14 cellular contexts compared by ENCODE assay signal in genomic region chr5:170483701-170484458, GRCh38. TPM values are rescaled to one million over a fixed set of nuclear protein-coding genes. Genes with fewer than 3 reads are reported as not detected.
DNase-seq lines count a peak whose midpoint lies in the region; ATAC-seq, FAIRE-seq and TF ChIP-seq lines count a peak whose summit lies in the region.
"Had no signal": no experiment of that assay in that cellular context is flagged by ENCODE, and none has a peak within 500 bp of the region (broad histone marks: within the 10 kb centered on the region; RNA-seq: fewer than 3 reads in every experiment).

No MANE protein-coding gene starts in this region.

- H3K9ac ChIP-seq in K562 (ENCODE audit: insufficient read depth in 1 of 2, low read depth in 2 of 2, low read length in 2 of 2) = no peak overlapping the region
- no peak overlapping the region for H3K9ac ChIP-seq in mesenchymal stem cell (ENCODE audit: low read length)

- H3K9me1 ChIP-seq in K562 (ENCODE audit: control insufficient read depth, insufficient read depth, low read length) = no peaks in the 10 kb centered on the region

- H3K4me3 ChIP-seq in K562 = no peak overlapping the region
- no peak overlapping the region for H3K4me3 ChIP-seq in mesenchymal stem cell (ENCODE audit: insufficient read depth in 1 of 2, low read depth in 1 of 2, low read length in 2 of 2)
- H3K4me3 ChIP-seq: HAP-1 had no signal

- peaks cover 3% of the 10 kb centered on the region; the same call in 1 of the 2 replicates for H4K20me1 ChIP-seq in K562 (replicated peaks; ENCODE audit: control insufficient read depth, insufficient read depth, low read length)

- H2AFZ ChIP-seq in K562 (ENCODE audit: low read depth, low read length) (no peak overlapping the region), mesenchymal stem cell (ENCODE audit: low read depth, low read length) (no peak overlapping the region)

- H2BK12ac ChIP-seq in mesenchymal stem cell (ENCODE audit: low read length in 2 of 2) = no peak overlapping the region

- ATAC-seq in K562 (no peak), GM21737 (IDR thresholded peaks at IDR 0.05; ENCODE audit: unreplicated experiment) (no peak)
- ATAC-seq: naive thymus-derived CD8-positive, alpha-beta T cell had no signal

- TF ChIP-seq POLR2A in K562 (conservative IDR thresholded peaks at IDR 0.05) (no peak), H54 (IDR thresholded peaks at IDR 0.05; ENCODE audit: low read depth, low read length) (no peak)

- intact Hi-C loops in K562 (cut with micrococcal nuclease) = no loop called here

- in situ Hi-C loops in K562 (cut with MboI) = no loop called here

- H3K4me2 ChIP-seq in K562 (ENCODE audit: insufficient read depth, low read length) (no peak overlapping the region), mesenchymal stem cell (ENCODE audit: low read length, poor library complexity, severe bottlenecking) (no peak overlapping the region)

- H3K4ac ChIP-seq in mesenchymal stem cell (ENCODE audit: low read depth in 1 of 2, low read length in 2 of 2) = no peak overlapping the region

- TF ChIP-seq CTCF in K562 (IDR thresholded peaks at IDR 0.05 in 2 of 3, conservative IDR thresholded peaks at IDR 0.05 in 1 of 3; ENCODE audit: insufficient read depth in 2 of 3, low read depth in 1 of 3, low read length in 3 of 3) = no peak

- H3K4me1 ChIP-seq in K562 (replicated peaks in 1 of 2; ENCODE audit: control insufficient read depth in 2 of 2, insufficient read depth in 2 of 2, low read length in 2 of 2) = no peaks in the 10 kb centered on the region
- H3K4me1 ChIP-seq in mesenchymal stem cell (ENCODE audit: control insufficient read depth, insufficient read depth, low read depth, low read length) = peaks cover 20% of the 10 kb centered on the region
- H3K4me1 ChIP-seq: HAP-1 had no signal

- no peak overlapping the region for H3K14ac ChIP-seq in mesenchymal stem cell (ENCODE audit: low read length in 2 of 2)

- H3K23ac ChIP-seq in mesenchymal stem cell (ENCODE audit: low read length in 2 of 2) = no peak overlapping the region

- H3K27ac ChIP-seq in K562 (ENCODE audit: extremely low read depth, low read depth, low read length) (no peak overlapping the region), mesenchymal stem cell (ENCODE audit: low read length, poor library complexity, severe bottlenecking) (no peak overlapping the region)

- no peak overlapping the region for H2BK15ac ChIP-seq in mesenchymal stem cell (ENCODE audit: low read depth, poor library complexity, severe bottlenecking)

- H2BK120ac ChIP-seq in mesenchymal stem cell (ENCODE audit: low read depth, low read length) = no peak overlapping the region

- TF ChIP-seq RAD21 in K562 (CRISPR knock-in tag; conservative IDR thresholded peaks at IDR 0.05 in 1 of 2, IDR thresholded peaks at IDR 0.05 in 1 of 2) = no peak

- no peak overlapping the region for H4K91ac ChIP-seq in mesenchymal stem cell (ENCODE audit: low read length)

- H3K79me1 ChIP-seq in mesenchymal stem cell (replicated peaks; ENCODE audit: low read length, poor library complexity, severe bottlenecking) = no peaks in the 10 kb centered on the region

- no peak overlapping the region for H2AK5ac ChIP-seq in mesenchymal stem cell (ENCODE audit: low read length, severe bottlenecking)

- H2BK5ac ChIP-seq in mesenchymal stem cell (ENCODE audit: low read depth, low read length, poor library complexity, severe bottlenecking) = no peak overlapping the region

- H3K9me3 ChIP-seq in K562 (replicated peaks; ENCODE audit: control insufficient read depth, insufficient read depth, low read depth, low read length) = no peaks in the 10 kb centered on the region
- no peaks in the 10 kb centered on the region for H3K9me3 ChIP-seq in mesenchymal stem cell (ENCODE audit: control insufficient read depth, low read length)
- H3K9me3 ChIP-seq: HAP-1 had no signal

- no peak overlapping the region for H4K8ac ChIP-seq in mesenchymal stem cell (ENCODE audit: low read length)

- H3K27me3 ChIP-seq in K562 (ENCODE audit: control insufficient read depth in 2 of 2, insufficient read depth in 2 of 2, low read length in 2 of 2) (peaks cover 0 to 13% of the 10 kb centered on the region in 2 experiments; a peak in 3 of 5 replicates), mesenchymal stem cell (ENCODE audit: control insufficient read depth in 1 of 2, insufficient read depth in 1 of 2, low read length in 2 of 2) (no peaks in the 10 kb centered on the region)

- 1% methylated on average over 19 of the region's 19 CpGs for WGBS in K562 (ENCODE audit: insufficient coverage, low coverage, missing lambda C conversion rate)
- WGBS in mesenchymal stem cell = 69% methylated on average over 19 of the region's 19 CpGs

- TF ChIP-seq EP300 in K562 (IDR thresholded peaks at IDR 0.05; ENCODE audit: low read length) = no peak

- H3K79me2 ChIP-seq in K562 (ENCODE audit: control insufficient read depth, insufficient read depth, low read length) = no peaks in the 10 kb centered on the region

- DNase-seq in NCI-H2171 treated with DMSO at 0.1 percent for 48 hours (lab: John Stamatoyannopoulos, UW) (peak; percentile 1), NCI-H2171 (lab: John Stamatoyannopoulos, UW) (no peak), M059J (ENCODE audit: low read depth) (peak; percentile 92), K562 (ENCODE audit: extremely low read depth in 1 of 4, low spot score in 3 of 4) (no peak), mesenchymal stem cell (peak; percentile 14), H54 (ENCODE audit: insufficient read length, low spot score) (no peak)
- no peak for DNase-seq in stimulated activated naive CD4-positive, alpha-beta T cell (lab: John Stamatoyannopoulos, UW)
- DNase-seq: hippocampal formation; naive thymus-derived CD8-positive, alpha-beta T cell; NCI-H446 treated with DMSO at 0.1 percent for 48 hours; T-helper 9 cell had no signal

- POLR2A ChIA-PET in K562 (lab: Yijun Ruan, JAX) = interaction anchor here (0.6 kb wide), 1 partner anchor 37 kb away, joined by 3 read pairs; no protein-coding TSS in a partner anchor

- CTCF ChIA-PET in K562 (lab: Yijun Ruan, JAX; ENCODE audit: low intra/inter-chr PET ratio) = no interaction called here

- no peak for FAIRE-seq in K562 (lab: Jason Lieb, UNC)
- FAIRE-seq in H54 (lab: Jason Lieb, UNC) = no peak

- H3K18ac ChIP-seq in mesenchymal stem cell (ENCODE audit: low read depth in 1 of 2, low read length in 2 of 2) = no peak overlapping the region

- H3K36me3 ChIP-seq in K562 (ENCODE audit: control insufficient read depth, insufficient read depth, low read length) (no peaks in the 10 kb centered on the region), mesenchymal stem cell (ENCODE audit: control insufficient read depth in 1 of 2, insufficient read depth in 2 of 2, low read depth in 1 of 2, low read length in 2 of 2) (no peaks in the 10 kb centered on the region)
- H3K36me3 ChIP-seq: HAP-1 had no signal

- BruUV-seq in K562 (replicated peaks; lab: Mats Ljungman, UMichigan) = no TSS peak

TF ChIP-seq in K562, 482 proteins besides CTCF, POLR2A, EP300 and RAD21 (continues in another document):
- no peak for TF ChIP-seq ZNF57 (CRISPR knock-in tag; IDR thresholded peaks at IDR 0.05)
- TF ChIP-seq BHLHE40 (IDR thresholded peaks at IDR 0.05; ENCODE audit: low read length) = peak; percentile 55; the same call in 1 of the 2 replicates
- no peak for TF ChIP-seq ZNF174 (CRISPR knock-in tag; IDR thresholded peaks at IDR 0.05)
- peak; percentile 39; the same call in 1 of the 2 replicates for TF ChIP-seq USF2 (CRISPR knock-in tag; IDR thresholded peaks at IDR 0.05)
- TF ChIP-seq E2F6 (IDR thresholded peaks at IDR 0.05; ENCODE audit: borderline replicate concordance in 1 of 2, extremely low read depth in 1 of 2, insufficient read depth in 1 of 2, insufficient read length in 1 of 2, low read depth in 1 of 2, low read length in 1 of 2, poor library complexity in 1 of 2, severe bottlenecking in 1 of 2) = peak in 1 of 2 experiments; percentile 22
- TF ChIP-seq ZFP30 (CRISPR knock-in tag; IDR thresholded peaks at IDR 0.05; ENCODE audit: borderline replicate concordance) = no peak
- TF ChIP-seq KAT7 (CRISPR knock-in tag; IDR thresholded peaks at IDR 0.05; ENCODE audit: borderline replicate concordance) = no peak
- TF ChIP-seq FOSL1 (tag; conservative IDR thresholded peaks at IDR 0.05) = peak; percentile 22; the same call in 1 of the 2 replicates

RNA-seq across cellular contexts. Expression of gene KCNIP1, which starts 19.9 kb away (rescaled TPM):
- 0.10 and 0.27 TPM in 2 replicates for total RNA-seq in M059J (2014; rRNA removed; shearing (Covaris generic))
- not detected in 2 replicates for total RNA-seq in K562 (2011; cell fraction: chromatin; rRNA removed; ENCODE audit: low replicate concordance)
- not detected in 2 replicates for total RNA-seq in K562 (2011; cell fraction: nucleolus; rRNA removed)
- total RNA-seq in K562 (2011; cell fraction: nucleoplasm; rRNA removed) = not detected in 2 replicates
- total RNA-seq in K562 (2014; rRNA removed) = not detected in 2 replicates
- not detected in 2 replicates for total RNA-seq in K562 (2014; rRNA removed; fragmentation: Illumina TruSeq; extraction: Trizol)
- not detected in 2 replicates for total RNA-seq in K562 (2015; rRNA removed; fragmentation: Illumina TruSeq; extraction: Trizol)
- total RNA-seq in K562 (2021) = not detected in 2 replicates
- polyA plus RNA-seq in K562 (2011; rRNA removed) = not detected in 2 replicates
- not detected in 2 replicates for polyA plus RNA-seq in K562 (2011; cell fraction: cytosol; rRNA removed)
- polyA plus RNA-seq in K562 (2011; cell fraction: nucleus; rRNA removed) = not detected in 2 replicates
- not detected in 2 replicates for polyA plus RNA-seq in K562 (2012)
- not detected in 2 replicates for polyA plus RNA-seq in K562 (2014; fragmentation: Illumina TruSeq; extraction: Trizol)
- polyA plus RNA-seq in K562 (2014; fragmentation: Nextera tagmentation; extraction: Ambion mirVana) = not detected
- not detected in 2 replicates for polyA plus RNA-seq in K562 (2014; rRNA removed)
- polyA minus RNA-seq in K562 (2011; rRNA and poly(A)+ RNA removed) = not detected in 2 replicates
- polyA minus RNA-seq in K562 (2011; cell fraction: cytosol; rRNA and poly(A)+ RNA removed) = not detected in 2 replicates
- polyA minus RNA-seq in K562 (2011; cell fraction: nucleus; rRNA and poly(A)+ RNA removed) = not detected in 2 replicates
- not detected for polyA plus RNA-seq in mesenchymal stem cell (2013, experiment 1 of 2)
- not detected for polyA plus RNA-seq in mesenchymal stem cell (2013, experiment 2 of 2)
- total RNA-seq: activated T-helper 1 cell treated with anti-CD3 and anti-CD28 coated beads, Interleukin-12 subunit alpha, Interleukin-12 subunit beta, Interleukin-2, Interleukin-4 antibody, amounts not matched to agents 30 ng/mL and 10 ng/mL and 1 ng/mL, durations not matched to agents 14 hours and 24 hours and 36 hours; naive thymus-derived CD8-positive, alpha-beta T cell had no signal
- polyA plus RNA-seq: naive thymus-derived CD8-positive, alpha-beta T cell had no signal

Comparison
In these comparisons a context has a peak if more than half of its experiments do, and no peak if none do; other contexts are left out.
1. DNase-seq: peak in NCI-H2171 treated with DMSO at 0.1 percent for 48 hours (single experiment), M059J (single experiment) and mesenchymal stem cell (single experiment); none in NCI-H2171 (single experiment), K562 (0 of 4), H54 (single experiment) and stimulated activated naive CD4-positive, alpha-beta T cell (0 of 6).